18 cellular contexts compared by ENCODE assay signal in genomic region chr2:225310745-225311144, GRCh38.
"Had no signal": no experiment of that assay in that cellular context is flagged by ENCODE, and none has a peak within 500 bp of the region (broad histone marks: within the 10 kb centered on the region; RNA-seq: fewer than 3 reads in every experiment).

No MANE protein-coding gene starts in this region.

- H3K36me3 ChIP-seq: cardiac muscle cell, esophagus muscularis mucosa, gastroesophageal sphincter, heart right ventricle, transverse colon, vagina had no signal

- H3K27ac ChIP-seq: cardiac muscle cell, esophagus muscularis mucosa, gastroesophageal sphincter, heart right ventricle, transverse colon, vagina had no signal

- H3K27me3 ChIP-seq: cardiac muscle cell, esophagus muscularis mucosa, gastroesophageal sphincter, heart right ventricle, transverse colon, vagina had no signal

- H3K4me3 ChIP-seq: cardiac muscle cell, esophagus muscularis mucosa, gastroesophageal sphincter, heart right ventricle, transverse colon, vagina had no signal

- H3K4me1 ChIP-seq: esophagus muscularis mucosa, gastroesophageal sphincter, heart right ventricle, transverse colon, vagina had no signal

- ATAC-seq: activated CD4-positive, alpha-beta T cell treated with anti-CD3 and anti-CD28 coated beads for 36 hours; activated CD8-positive, alpha-beta memory T cell treated with anti-CD3 and anti-CD28 coated beads, Interleukin-2, amount 10 ng/mL, durations not matched to agents 7 days and 5 days; gastroesophageal sphincter; heart right ventricle; left ventricle myocardium superior; WTC11 had no signal

- DNase-seq: activated CD4-positive, alpha-beta memory T cell treated with anti-CD3 and anti-CD28 coated beads, Interleukin-2, amount 10 ng/mL, durations not matched to agents 7 days and 5 days; activated CD4-positive, alpha-beta T cell treated with anti-CD3 and anti-CD28 coated beads for 36 hours; activated CD8-positive, alpha-beta memory T cell treated with anti-CD3 and anti-CD28 coated beads, Interleukin-2, amount 10 ng/mL, durations not matched to agents 7 days and 5 days; amniotic stem cell; dermis blood vessel endothelial cell; effector memory CD4-positive, alpha-beta T cell; heart right ventricle; immature natural killer cell; kidney glomerular epithelial cell; left ventricle myocardium superior; nephron progenitor cell; nucleus accumbens; transverse colon had no signal

- H3K9me3 ChIP-seq: esophagus muscularis mucosa, gastroesophageal sphincter, transverse colon, vagina had no signal
